8 cellular contexts compared by ENCODE assay signal in genomic region chr22:24602847-24603769, GRCh38. TPM values are rescaled to one million over a fixed set of nuclear protein-coding genes. Genes with fewer than 3 reads are reported as not detected.
A peak's percentile ranks its signal among the peaks of the same experiment; 100 is the strongest.
DNase-seq lines count a peak whose midpoint lies in the region; ATAC-seq, FAIRE-seq and TF ChIP-seq lines count a peak whose summit lies in the region.
"Not testable (repeated sequence)": the region's sequence is repeated elsewhere in the genome, so short reads cannot be mapped to it uniquely, and the experiment has no call there.

Gene GGT1, plus strand, starts transcription at chr22:24603193. Its CDS starts 7,889 bp downstream, at chr22:24611082.

- CTCF ChIA-PET in Calu3 (lab: Charles Lee): interaction anchor here (0.6 to 1.1 kb wide), 3 partner anchors 15 to 592 kb away, joined by 3 to 6 read pairs (median 3); no protein-coding TSS in a partner anchor

- not testable (repeated sequence) for H3K27me3 Mint-ChIP-seq in Calu3 (ENCODE audit: unreplicated experiment); activated T-cell treated with anti-CD3 and anti-CD28 coated beads, Interleukin-2, amount 50 U/mL, for 24 hours

- H3K4me3 ChIP-seq in RWPE2 (ENCODE audit: severe bottlenecking): not testable (repeated sequence)
- H3K4me3 ChIP-seq in pancreas (peak within 1 kb of the TSS in 2 of 4 donors; percentile 36 to 49), upper lobe of right lung (peak within 1 kb of the TSS; percentile 28)

- peak within 1 kb of the TSS; percentile 70 for H3K4me3 Mint-ChIP-seq in Calu3 (ENCODE audit: low read depth, unreplicated experiment)
- H3K4me3 Mint-ChIP-seq in activated T-cell treated with anti-CD3 and anti-CD28 coated beads, Interleukin-2, amount 50 U/mL, for 24 hours: peak within 1 kb of the TSS; percentile 15

- TF ChIP-seq RAD21 in Ishikawa (IDR thresholded peaks at IDR 0.05; ENCODE audit: low read depth): not testable (repeated sequence)

- H3K36me3 Mint-ChIP-seq in Calu3 (ENCODE audit: insufficient read depth, unreplicated experiment): peaks cover 14% of the 10 kb centered on the region
- not testable (repeated sequence) for H3K36me3 Mint-ChIP-seq in activated T-cell treated with anti-CD3 and anti-CD28 coated beads, Interleukin-2, amount 50 U/mL, for 24 hours (ENCODE audit: low read depth)

- not testable (repeated sequence) for H3K36me3 ChIP-seq in RWPE2 (ENCODE audit: low read depth); pancreas; upper lobe of right lung

- peaks cover 53% of the 10 kb centered on the region for H3K4me1 Mint-ChIP-seq in Calu3 (ENCODE audit: low read depth, unreplicated experiment)
- peaks cover 28% of the 10 kb centered on the region for H3K4me1 Mint-ChIP-seq in activated T-cell treated with anti-CD3 and anti-CD28 coated beads, Interleukin-2, amount 50 U/mL, for 24 hours (ENCODE audit: low read depth)

- FAIRE-seq in pancreas (lab: Jason Lieb, UNC): not testable (repeated sequence)

- WGBS in pancreas, 2 donors: 42 to 52% methylated on average over 20 to 22 of the region's 22 CpGs

- BruUV-seq in Calu3 (replicated peaks; lab: Mats Ljungman, UMichigan): not testable (repeated sequence)

- DNase-seq in Calu3; RWPE2 (ENCODE audit: low spot score); activated T-cell treated with anti-CD3 and anti-CD28 coated beads, Interleukin-2, amount 50 U/mL, for 24 hours: not testable (repeated sequence)
- DNase-seq in ecto neural progenitor cell (ENCODE audit: low spot score) (peak; percentile 52), left kidney (ENCODE audit: low read depth, low spot score) (peak; percentile 48), pancreas (peak in 4 of 6 donors; percentile 43 to 68 (median 58)), upper lobe of right lung (peak; percentile 77)

- H3K27ac Mint-ChIP-seq in Calu3 (ENCODE audit: unreplicated experiment): peak within 1 kb of the TSS; percentile 35
- peak within 1 kb of the TSS; percentile 81 for H3K27ac Mint-ChIP-seq in activated T-cell treated with anti-CD3 and anti-CD28 coated beads, Interleukin-2, amount 50 U/mL, for 24 hours

- not testable (repeated sequence) for H3K9me3 ChIP-seq in RWPE2 (ENCODE audit: severe bottlenecking); pancreas; upper lobe of right lung

- not testable (repeated sequence) for H3K27me3 ChIP-seq in RWPE2 (ENCODE audit: insufficient read depth, poor library complexity, severe bottlenecking); pancreas; upper lobe of right lung

- ATAC-seq in RWPE2 (ENCODE audit: low read depth) (peak; percentile 15; the same call in 2 of the 3 replicates), pancreas (peak; percentile 22 to 45 (median 34)), upper lobe of right lung (peak; percentile 41)

- intact Hi-C loops in Calu3 (cut with micrococcal nuclease; ENCODE audit: unreplicated experiment); pancreas (cut with DNase I); upper lobe of right lung (cut with DNase I): not testable (repeated sequence)

- not testable (repeated sequence) for TF ChIP-seq CTCF in Calu3 (IDR thresholded peaks at IDR 0.05; ENCODE audit: unreplicated experiment); RWPE2 (IDR thresholded peaks at IDR 0.05; ENCODE audit: poor library complexity, severe bottlenecking); pancreas (IDR thresholded peaks at IDR 0.05); upper lobe of right lung (IDR thresholded peaks at IDR 0.05)

- H3K4me1 ChIP-seq in RWPE2 (ENCODE audit: insufficient read depth, poor library complexity, severe bottlenecking); upper lobe of right lung: not testable (repeated sequence)
- peaks cover 6 to 17% (median 15%) of the 10 kb centered on the region in 3 donors for H3K4me1 ChIP-seq in pancreas

- not testable (repeated sequence) for H3K9me3 Mint-ChIP-seq in Calu3 (ENCODE audit: low read depth, unreplicated experiment); activated T-cell treated with anti-CD3 and anti-CD28 coated beads, Interleukin-2, amount 50 U/mL, for 24 hours

- H3K27ac ChIP-seq in RWPE2 (ENCODE audit: poor library complexity, severe bottlenecking): not testable (repeated sequence)
- H3K27ac ChIP-seq in pancreas (peak within 1 kb of the TSS; percentile 55 to 76 (median 65)), upper lobe of right lung (peak within 1 kb of the TSS; percentile 17)

- TF ChIP-seq EP300 in Ishikawa (IDR thresholded peaks at IDR 0.05; ENCODE audit: borderline replicate concordance): not testable (repeated sequence)

TF ChIP-seq in Ishikawa, 13 proteins besides CTCF, POLR2A, EP300 and RAD21:
- peak; percentile 14; the same call in 1 of the 2 replicates for TF ChIP-seq MAX (IDR thresholded peaks at IDR 0.05)
- TF ChIP-seq NFIC (IDR thresholded peaks at IDR 0.05): 0 out of 2 replicates have a peak, but pooled peaks have one; percentile 25

RNA-seq across cellular contexts. Expression of gene GGT1, which starts in this region (rescaled TPM):
- total RNA-seq in Calu3 (2022) (63.8 and 79.3 TPM in 2 replicates), pancreas (10 to 100 TPM; 23.5 to 60.1 (median 42.8) TPM), upper lobe of right lung (131 TPM)
- 100 to 1,000 TPM in 1 of 2 donors, 10 to 100 TPM in 1; 92.9 to 195 TPM for polyA plus RNA-seq in pancreas
